In genomic region chr2:11745613-11746375, GRCh38 we compare ENCODE assay signal across 1 cellular context.
A peak's percentile ranks its signal among the peaks of the same experiment; 100 is the strongest.
TF ChIP-seq lines count a peak whose summit lies in the region.

No MANE protein-coding gene starts in this region.

TF ChIP-seq in HepG2, 621 proteins besides CTCF, POLR2A, EP300 and RAD21 (continued from another document and continues in another):
- TF ChIP-seq ZNF687 (CRISPR knock-in tag; IDR thresholded peaks at IDR 0.05) (no peak; the same call in 1 of the 2 replicates), KLF12 (CRISPR knock-in tag; IDR thresholded peaks at IDR 0.05; ENCODE audit: borderline replicate concordance) (no peak), CEBPB (IDR thresholded peaks at IDR 0.05; ENCODE audit: borderline replicate concordance, low read depth, low read length) (no peak), ZFP91 (CRISPR knock-in tag; IDR thresholded peaks at IDR 0.05; ENCODE audit: borderline replicate concordance) (peak; percentile 63), AHR (CRISPR knock-in tag; IDR thresholded peaks at IDR 0.05) (peak; percentile 50; the same call in 1 of the 2 replicates), PRDM10 (CRISPR knock-in tag; IDR thresholded peaks at IDR 0.05; ENCODE audit: low read depth) (0 out of 2 replicates have a peak, but pooled peaks have one; percentile 42), PAXIP1 (CRISPR knock-in tag; conservative IDR thresholded peaks at IDR 0.05) (0 out of 2 replicates have a peak, but pooled peaks have one; percentile 0), ZNF646 (CRISPR knock-in tag; IDR thresholded peaks at IDR 0.05) (no peak), ZNF326 (CRISPR knock-in tag; IDR thresholded peaks at IDR 0.05; ENCODE audit: borderline replicate concordance) (no peak), HINFP (CRISPR knock-in tag; IDR thresholded peaks at IDR 0.05; ENCODE audit: low read depth) (no peak), HNF1B (CRISPR knock-in tag; IDR thresholded peaks at IDR 0.05) (peak; percentile 25; the same call in 1 of the 2 replicates), ZNF770 (CRISPR knock-in tag; IDR thresholded peaks at IDR 0.05) (peak; percentile 80), KLF13 (CRISPR knock-in tag; IDR thresholded peaks at IDR 0.05) (0 out of 2 replicates have a peak, but pooled peaks have one; percentile 22), ZFP1 (CRISPR knock-in tag; IDR thresholded peaks at IDR 0.05) (no peak), NFIC (IDR thresholded peaks at IDR 0.05; ENCODE audit: low read length) (no peak), ISX (CRISPR knock-in tag; conservative IDR thresholded peaks at IDR 0.05) (no peak), GZF1 (CRISPR knock-in tag; IDR thresholded peaks at IDR 0.05) (no peak), PATZ1 (CRISPR knock-in tag; IDR thresholded peaks at IDR 0.05) (no peak), CBX1 (IDR thresholded peaks at IDR 0.05; ENCODE audit: low read depth) (no peak), ZNF468 (CRISPR knock-in tag; IDR thresholded peaks at IDR 0.05) (no peak)
